8 cellular contexts compared by ENCODE assay signal in the genomic region with DNA sequence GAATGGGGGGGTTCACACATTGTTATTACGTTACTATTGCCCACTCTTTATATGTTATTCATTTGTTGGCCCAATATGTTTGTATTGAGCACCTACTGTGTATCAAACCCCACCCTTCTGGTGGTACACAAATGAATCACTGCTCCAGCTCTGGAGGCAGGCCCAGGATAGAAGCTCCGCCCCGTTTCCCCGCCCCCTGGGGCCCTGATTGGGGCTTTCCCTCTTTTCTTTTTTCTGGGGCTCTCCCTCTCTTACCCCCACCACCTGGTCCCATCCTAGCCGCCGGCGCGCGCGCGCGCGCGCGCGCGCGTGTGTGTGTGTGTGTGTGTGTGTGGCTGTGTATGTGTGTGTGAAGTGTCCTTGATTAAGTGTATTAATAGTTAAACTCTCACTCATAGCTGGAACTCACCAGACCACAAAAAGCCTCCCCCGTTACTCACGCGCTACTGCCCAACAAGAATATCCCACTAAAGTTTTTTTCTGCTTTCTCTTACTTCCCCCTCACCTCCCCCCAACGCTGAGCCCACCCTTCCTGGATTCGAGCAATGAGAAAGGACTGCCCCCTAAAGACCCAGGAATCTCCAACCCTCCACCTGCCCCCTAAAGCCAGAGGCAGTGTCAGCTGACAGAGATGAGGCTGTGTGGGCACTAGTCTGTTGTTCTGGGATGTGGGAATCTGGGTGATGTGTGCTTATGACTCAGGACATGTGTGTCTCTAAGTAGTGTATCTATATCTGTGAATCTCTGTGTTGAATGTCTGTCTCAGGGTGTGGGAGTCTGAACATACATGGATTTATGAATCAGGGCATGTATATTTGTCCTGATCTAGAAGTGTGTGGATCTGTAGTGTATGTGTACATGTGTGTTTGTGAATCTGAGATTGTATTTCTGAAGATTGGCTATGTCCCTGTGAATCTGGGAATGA. TPM values are rescaled to one million over a fixed set of nuclear protein-coding genes. Genes with fewer than 3 reads are reported as not detected.
A peak's percentile ranks its signal among the peaks of the same experiment; 100 is the strongest.
DNase-seq lines count a peak whose midpoint lies in the region; ATAC-seq and TF ChIP-seq lines count a peak whose summit lies in the region.

No MANE protein-coding gene starts in this region.

- peaks cover 33% of the 10 kb centered on the region for H3K4me1 Mint-ChIP-seq in activated naive CD8-positive, alpha-beta T cell treated with anti-CD3 and anti-CD28 coated beads, Interleukin-2, amount 10 ng/mL, durations not matched to agents 7 days and 5 days

- no peaks in the 10 kb centered on the region for H3K36me3 Mint-ChIP-seq in activated naive CD8-positive, alpha-beta T cell treated with anti-CD3 and anti-CD28 coated beads, Interleukin-2, amount 10 ng/mL, durations not matched to agents 7 days and 5 days

- TF ChIP-seq CTCF in Peyer's patch (IDR thresholded peaks at IDR 0.05) (no peak), uterus (IDR thresholded peaks at IDR 0.05) (no peak)

- H3K4me3 Mint-ChIP-seq in activated naive CD8-positive, alpha-beta T cell treated with anti-CD3 and anti-CD28 coated beads, Interleukin-2, amount 10 ng/mL, durations not matched to agents 7 days and 5 days = peak overlapping the region; percentile 1

- intact Hi-C loops in head of caudate nucleus (cut with DNase I) (no loop called here), uterus (cut with DNase I; ENCODE audit: low total_unique reads) (no loop called here)

- H3K9me3 ChIP-seq in Peyer's patch (no peaks in the 10 kb centered on the region), uterus (no peaks in the 10 kb centered on the region)

- H3K9me3 Mint-ChIP-seq in activated naive CD8-positive, alpha-beta T cell treated with anti-CD3 and anti-CD28 coated beads, Interleukin-2, amount 10 ng/mL, durations not matched to agents 7 days and 5 days = no peaks in the 10 kb centered on the region

- peaks cover 57% of the 10 kb centered on the region for H3K27me3 Mint-ChIP-seq in activated naive CD8-positive, alpha-beta T cell treated with anti-CD3 and anti-CD28 coated beads, Interleukin-2, amount 10 ng/mL, durations not matched to agents 7 days and 5 days

- POLR2A ChIA-PET in activated naive CD8-positive, alpha-beta T cell treated with anti-CD3 and anti-CD28 coated beads, Interleukin-2, amount 10 ng/mL, durations not matched to agents 7 days and 5 days (lab: Charles Lee) = interaction anchor here (1.2 kb wide), 1 partner anchor 59 kb away, joined by 4 read pairs; no protein-coding TSS in a partner anchor

- H3K36me3 ChIP-seq in Peyer's patch (no peaks in the 10 kb centered on the region), uterus (no peaks in the 10 kb centered on the region)

- no peak for TF ChIP-seq POLR2A in Peyer's patch (IDR thresholded peaks at IDR 0.05)
- peak in 1 of 2 donors; percentile 0 for TF ChIP-seq POLR2A in uterus (IDR thresholded peaks at IDR 0.05)

- H3K27me3 ChIP-seq in Peyer's patch = no peaks in the 10 kb centered on the region
- H3K27me3 ChIP-seq in uterus = no peaks in the 10 kb centered on the region

- peak overlapping the region; percentile 79 to 95 (median 87) for H3K4me3 ChIP-seq in Peyer's patch
- no peak overlapping the region for H3K4me3 ChIP-seq in uterus

- peak overlapping the region; percentile 84 to 96 (median 86) for H3K27ac ChIP-seq in Peyer's patch
- H3K27ac ChIP-seq in uterus = peak overlapping the region; percentile 65 to 88

- ATAC-seq in GM18873 (IDR thresholded peaks at IDR 0.05; ENCODE audit: low FRiP score, unreplicated experiment) = peak; percentile 56
- ATAC-seq in HG03095 (IDR thresholded peaks at IDR 0.05; ENCODE audit: unreplicated experiment) = peak; percentile 42
- peak; percentile 35 for ATAC-seq in activated naive CD8-positive, alpha-beta T cell treated with anti-CD3 and anti-CD28 coated beads, Interleukin-2, amount 10 ng/mL, durations not matched to agents 7 days and 5 days (ENCODE audit: low read depth)

- DNase-seq in AG08395 (ENCODE audit: low spot score) (peak; percentile 81), Peyer's patch (peak; percentile 83 to 94 (median 90)), head of caudate nucleus (peak; percentile 86 to 97 (median 92)), occipital lobe (lab: John Stamatoyannopoulos, UW) (peak; percentile 92), uterus (peak; percentile 78 to 79)
- DNase-seq in activated naive CD8-positive, alpha-beta T cell treated with anti-CD3 and anti-CD28 coated beads, Interleukin-2, amount 10 ng/mL, durations not matched to agents 7 days and 5 days = peak; percentile 73

- no peak overlapping the region for H3K27ac Mint-ChIP-seq in activated naive CD8-positive, alpha-beta T cell treated with anti-CD3 and anti-CD28 coated beads, Interleukin-2, amount 10 ng/mL, durations not matched to agents 7 days and 5 days

- peaks cover 12 to 78% (median 37%) of the 10 kb centered on the region in 4 donors for H3K4me1 ChIP-seq in Peyer's patch
- peaks cover 4 to 40% of the 10 kb centered on the region in 2 donors for H3K4me1 ChIP-seq in uterus

RNA-seq across cellular contexts. Expression of a gene that starts 4.0 kb away (rescaled TPM):
- 10 to 100 TPM; 21.7 to 49.5 (median 30.9) TPM for total RNA-seq in Peyer's patch
- total RNA-seq in activated naive CD8-positive, alpha-beta T cell treated with anti-CD3 and anti-CD28 coated beads, Interleukin-2, amount 10 ng/mL, durations not matched to agents 7 days and 5 days = 1 to 10 TPM; 3.5 to 4.6 TPM
- total RNA-seq in occipital lobe = 37.1 TPM
- 10 to 100 TPM in 3 of 4 donors, 1 to 10 TPM in 1; 3.3 to 51.3 (median 35.0) TPM for total RNA-seq in uterus

Comparison
In these comparisons a context has a peak if more than half of its experiments do, and no peak if none do; other contexts are left out.
1. H3K4me3 ChIP-seq: peak in Peyer's patch (4 of 4); none in uterus (0 of 2).
2. Peak in every context shown above with its lines, with median percentiles within 50 percentile points of each other: DNase-seq and ATAC-seq.